ENCODE assay signal across 13 cellular contexts in genomic region chr10:22552888-22553378, GRCh38.
DNase-seq lines count a peak whose midpoint lies in the region; FAIRE-seq and TF ChIP-seq lines count a peak whose summit lies in the region.
"Had no signal": no experiment of that assay in that cellular context is flagged by ENCODE, and none has a peak within 500 bp of the region (broad histone marks: within the 10 kb centered on the region; RNA-seq: fewer than 3 reads in every experiment).

No MANE protein-coding gene starts in this region.

- FAIRE-seq in GM12892 (lab: Jason Lieb, UNC) (peak; percentile 38), urothelium cell line (lab: Jason Lieb, UNC) (no peak)

- no peak for DNase-seq in GM12892 (ENCODE audit: insufficient read length)
- DNase-seq in NCI-H510A (lab: John Stamatoyannopoulos, UW) = peak; percentile 16
- DNase-seq in epithelial cell of proximal tubule (ENCODE audit: low read depth) = peak; percentile 13
- DNase-seq in retinal pigment epithelial cell (ENCODE audit: low read depth) = peak; percentile 98
- DNase-seq in anterior cingulate cortex (lab: John Stamatoyannopoulos, UW) = no peak
- DNase-seq in middle frontal gyrus (ENCODE audit: extremely low spot score, low spot score) = no peak
- no peak for DNase-seq in urothelium cell line (ENCODE audit: low spot score)
- no peak for DNase-seq in midbrain (lab: John Stamatoyannopoulos, UW)
- DNase-seq: Calu3; foreskin melanocyte; occipital lobe; SK-N-SH; stimulated activated CD4-positive, alpha-beta T cell treated with anti-CD3 and anti-CD28 coated beads, Interleukin-4, amount 100 ng/mL, for 24 hours had no signal

- H3K4me3 ChIP-seq in epithelial cell of proximal tubule (ENCODE audit: low read depth, low read length) = no peak overlapping the region
- H3K4me3 ChIP-seq in retinal pigment epithelial cell (ENCODE audit: low read length) = no peak overlapping the region

- TF ChIP-seq POLR2A in GM12892 (IDR thresholded peaks at IDR 0.05; ENCODE audit: low read depth, low read length) = no peak

- TF ChIP-seq CTCF in epithelial cell of proximal tubule (conservative IDR thresholded peaks at IDR 0.05; ENCODE audit: low read depth, low read length) = no peak
- TF ChIP-seq CTCF in retinal pigment epithelial cell (conservative IDR thresholded peaks at IDR 0.05; ENCODE audit: low read depth, low read length) = no peak

Comparison
In these comparisons a context has a peak if more than half of its experiments do, and no peak if none do; other contexts are left out.
1. DNase-seq: peak in NCI-H510A (single experiment), epithelial cell of proximal tubule (single experiment) and retinal pigment epithelial cell (single experiment); none in GM12892 (single experiment), anterior cingulate cortex (0 of 58), middle frontal gyrus (single experiment), urothelium cell line (single experiment) and midbrain (single experiment).